9 cellular contexts compared by ENCODE assay signal in genomic region chr11:62905927-62906531, GRCh38. TPM values are rescaled to one million over a fixed set of nuclear protein-coding genes. Genes with fewer than 3 reads are reported as not detected.
DNase-seq lines count a peak whose midpoint lies in the region; ATAC-seq, FAIRE-seq and TF ChIP-seq lines count a peak whose summit lies in the region.
"Had no signal": no experiment of that assay in that cellular context is flagged by ENCODE, and none has a peak within 500 bp of the region (broad histone marks: within the 10 kb centered on the region; RNA-seq: fewer than 3 reads in every experiment).

No MANE protein-coding gene starts in this region.

- ATAC-seq in HG02840 (IDR thresholded peaks at IDR 0.05; ENCODE audit: low FRiP score, unreplicated experiment) = peak; percentile 66
- peak; percentile 67 for ATAC-seq in lung (ENCODE audit: insufficient read depth, low FRiP score)
- ATAC-seq in HG03097 (IDR thresholded peaks at IDR 0.05; ENCODE audit: low FRiP score, unreplicated experiment) = no peak

- H3K4me3 ChIP-seq in lung = no peak overlapping the region

- no peaks in the 10 kb centered on the region for H3K9me3 ChIP-seq in lung (ENCODE audit: control insufficient read depth in 2 of 2, insufficient read depth in 1 of 2, low read length in 1 of 2)

- FAIRE-seq in D721Med (lab: Jason Lieb, UNC) = no peak

- peaks cover 0 to 26% of the 10 kb centered on the region in 2 donors for H3K4me1 ChIP-seq in lung (ENCODE audit: control insufficient read depth in 2 of 2, insufficient read depth in 2 of 2, low read length in 2 of 2)

- H3K27ac ChIP-seq in lung (ENCODE audit: low read depth in 1 of 2, low read length in 1 of 2) = peak overlapping the region in 1 of 2 donors; percentile 12

- no peaks in the 10 kb centered on the region for H3K27me3 ChIP-seq in lung (ENCODE audit: control insufficient read depth, insufficient read depth)

- no peaks in the 10 kb centered on the region for H3K36me3 ChIP-seq in lung (ENCODE audit: control insufficient read depth in 2 of 2, insufficient read depth in 2 of 2, low read length in 2 of 2)

- 16 to 19% methylated on average over 14 of the region's 14 CpGs for WGBS in lung, 2 donors

- DNase-seq in D721Med (ENCODE audit: insufficient read length, low spot score) (peak; percentile 80), NCI-H526 treated with DMSO at 0.1 percent for 48 hours (lab: John Stamatoyannopoulos, UW) (peak; percentile 60), dermis blood vessel endothelial cell (peak; percentile 91), lung (ENCODE audit: low spot score) (peak; percentile 85)
- peak; percentile 74 to 75 for DNase-seq in activated CD4-positive, alpha-beta T cell treated with anti-CD3 and anti-CD28 coated beads, Interleukin-2, amount 50 U/mL, for 24 hours (ENCODE audit: low read depth in 1 of 2, low spot score in 1 of 2)
- DNase-seq in stimulated activated CD8-positive, alpha-beta memory T cell treated with anti-CD3 and anti-CD28 coated beads, Interleukin-12 subunit alpha, Interleukin-12 subunit beta, amount 100 ng/mL, for 24 hours (ENCODE audit: extremely low read depth) = peak; percentile 37

- peak; percentile 99 for TF ChIP-seq CTCF in D721Med (IDR thresholded peaks at IDR 0.05; ENCODE audit: insufficient read depth, missing control alignments)
- TF ChIP-seq CTCF in lung (IDR thresholded peaks at IDR 0.05; ENCODE audit: control extremely low read depth, extremely low read depth) = peak; percentile 99

RNA-seq across cellular contexts. Expression of gene CHRM1, which starts 15.1 kb away (rescaled TPM):
- total RNA-seq in dermis blood vessel endothelial cell (not detected in 2 replicates), lung (1 to 10 TPM; 1.1 to 1.5 TPM)
- 1 to 10 TPM in 1 of 2 donors, under 1 TPM in 1; 0.38 to 1.3 TPM for polyA plus RNA-seq in lung
- total RNA-seq: activated CD8-positive, alpha-beta memory T cell treated with anti-CD3 and anti-CD28 coated beads for 36 hours had no signal

RNA-seq across cellular contexts. Expression of gene SLC3A2, which starts 25.3 kb away (rescaled TPM):
- total RNA-seq in dermis blood vessel endothelial cell (77.9 and 84.9 TPM in 2 replicates), lung (100 to 1,000 TPM; 151 to 249 TPM)
- 100 to 1,000 TPM; 173 to 265 TPM for polyA plus RNA-seq in lung

Comparison
In these comparisons a context has a peak if more than half of its experiments do, and no peak if none do; other contexts are left out.
1. DNase-seq: peak in every context shown above with its lines; median percentile 91 in dermis blood vessel endothelial cell; 85 in lung; 80 in D721Med; 74 in activated CD4-positive, alpha-beta T cell treated with anti-CD3 and anti-CD28 coated beads, Interleukin-2, amount 50 U/mL, for 24 hours; 60 in NCI-H526 treated with DMSO at 0.1 percent for 48 hours; 37 in stimulated activated CD8-positive, alpha-beta memory T cell treated with anti-CD3 and anti-CD28 coated beads, Interleukin-12 subunit alpha, Interleukin-12 subunit beta, amount 100 ng/mL, for 24 hours.